8 cellular contexts compared by ENCODE assay signal in the genomic region with DNA sequence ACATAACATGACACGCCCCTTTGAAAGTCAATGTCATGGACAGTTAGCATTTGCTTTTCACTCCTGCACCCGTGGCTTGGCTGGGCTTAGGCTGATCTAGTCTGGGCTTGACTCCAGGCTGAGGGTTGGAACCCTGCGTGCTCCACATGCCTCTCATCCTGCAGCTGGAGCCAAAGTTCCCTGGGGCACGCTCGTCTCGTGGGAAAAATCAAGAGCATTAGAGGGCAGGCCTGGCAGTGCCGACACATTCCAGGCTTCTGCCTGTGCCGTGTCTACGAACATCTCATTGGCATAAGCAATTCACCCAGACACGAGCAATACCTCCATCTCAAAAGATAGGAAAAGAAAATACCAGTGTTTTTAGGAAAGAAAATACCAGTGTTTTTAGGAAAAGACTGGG.
DNase-seq lines count a peak whose midpoint lies in the region; FAIRE-seq and TF ChIP-seq lines count a peak whose summit lies in the region.
"Not testable (repeated sequence)": the region's sequence is repeated elsewhere in the genome, so short reads cannot be mapped to it uniquely, and the experiment has no call there.

No MANE protein-coding gene starts in this region.

- not testable (repeated sequence) for FAIRE-seq in bronchial epithelial cell (lab: Jason Lieb, UNC)
- peak; percentile 56 for FAIRE-seq in urothelium cell line (lab: Jason Lieb, UNC)

- TF ChIP-seq CTCF in AG10803 (conservative IDR thresholded peaks at IDR 0.05; ENCODE audit: low read length); bronchial epithelial cell (IDR thresholded peaks at IDR 0.05; ENCODE audit: insufficient read depth, low read length, severe bottlenecking): not testable (repeated sequence)

- H3K4me3 ChIP-seq in AG10803 (ENCODE audit: low read length); bronchial epithelial cell (ENCODE audit: low read depth, low read length): not testable (repeated sequence)

- H3K36me3 ChIP-seq in bronchial epithelial cell (ENCODE audit: control insufficient read depth, insufficient read depth, low read length) = not testable (repeated sequence)

- not testable (repeated sequence) for H3K27me3 ChIP-seq in bronchial epithelial cell (ENCODE audit: control insufficient read depth, insufficient read depth, low read length)

- DNase-seq in AG10803 (ENCODE audit: low read depth) (peak; percentile 90), GM03348 (ENCODE audit: low spot score) (peak; percentile 22), NCI-H1694 (lab: John Stamatoyannopoulos, UW) (peak; percentile 4), RPMI7951 (ENCODE audit: low read depth) (peak; percentile 78), bronchial epithelial cell (ENCODE audit: low read depth) (peak; percentile 57), fibroblast of peridontal ligament (ENCODE audit: extremely low read depth) (peak; percentile 25), mucosa of gallbladder (ENCODE audit: low spot score) (peak; percentile 34)
- not testable (repeated sequence) for DNase-seq in urothelium cell line (ENCODE audit: low spot score)
